In genomic region chr19:54242646-54243045, GRCh38 we compare ENCODE assay signal across 9 cellular contexts. TPM values are rescaled to one million over a fixed set of nuclear protein-coding genes. Genes with fewer than 3 reads are reported as not detected.
"Had no signal": no experiment of that assay in that cellular context is flagged by ENCODE, and none has a peak within 500 bp of the region (broad histone marks: within the 10 kb centered on the region; RNA-seq: fewer than 3 reads in every experiment).

Gene LILRA6, minus strand, starts transcription at chr19:54242790.

RNA-seq across cellular contexts. Expression of gene LILRA6, which starts in this region (rescaled TPM):
- total RNA-seq: activated CD4-positive, alpha-beta T cell treated with anti-CD3 and anti-CD28 coated beads for 36 hours; activated naive CD4-positive, alpha-beta T cell treated with anti-CD3 and anti-CD28 coated beads for 36 hours; activated naive CD8-positive, alpha-beta T cell treated with anti-CD3 and anti-CD28 coated beads for 36 hours; endothelial cell of umbilical vein; fibroblast of lung; fibroblast of villous mesenchyme; mammary epithelial cell; mesothelial cell of epicardium had no signal
- polyA plus RNA-seq: endothelial cell of umbilical vein; fibroblast of lung; mammary epithelial cell; naive thymus-derived CD8-positive, alpha-beta T cell had no signal
